8 cellular contexts compared by ENCODE assay signal in the genomic region with DNA sequence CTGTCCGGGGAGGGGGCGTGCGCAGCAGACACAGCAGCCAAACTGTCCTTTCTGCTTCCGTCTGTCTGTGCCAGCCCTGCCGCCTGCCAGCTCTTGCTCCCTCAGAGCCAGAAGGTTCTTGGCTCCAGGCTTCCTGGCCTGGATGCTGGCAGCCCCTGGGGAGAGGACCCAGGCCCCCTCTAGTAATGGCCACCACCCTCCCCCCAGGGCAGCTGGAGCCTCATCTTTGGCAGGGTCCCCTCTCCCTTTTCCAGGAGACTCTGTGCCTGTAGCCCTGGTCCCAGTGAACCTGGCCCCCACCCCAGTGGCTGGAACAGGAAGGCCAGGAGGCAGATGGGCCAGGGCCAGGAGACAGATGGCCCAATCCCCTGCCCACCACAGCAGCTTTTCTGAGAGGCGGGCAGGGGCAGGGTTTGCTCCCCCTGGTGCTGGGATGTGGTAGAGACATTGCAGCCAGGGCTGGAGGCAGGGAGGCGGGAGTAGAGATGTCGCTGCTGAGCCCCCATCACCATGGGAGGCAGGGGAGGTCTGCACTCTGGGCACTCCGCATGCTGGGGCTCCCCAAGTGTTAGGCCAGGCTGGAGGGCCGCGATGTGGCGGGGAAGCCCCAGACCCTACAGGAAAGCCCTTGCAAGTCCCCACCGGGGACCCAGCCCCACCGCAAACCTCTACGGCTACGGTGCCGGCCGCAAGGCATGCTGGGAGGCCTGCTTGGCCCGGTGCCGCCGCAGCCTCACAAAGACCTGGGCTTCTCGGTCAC. TPM values are rescaled to one million over a fixed set of nuclear protein-coding genes. Genes with fewer than 3 reads are reported as not detected.
DNase-seq lines count a peak whose midpoint lies in the region; TF ChIP-seq lines count a peak whose summit lies in the region.

No MANE protein-coding gene starts in this region.

- H3K9me3 Mint-ChIP-seq in CD14-positive monocyte (no peaks in the 10 kb centered on the region), type B pancreatic cell (no peaks in the 10 kb centered on the region)

- H3K4me3 ChIP-seq in HUES48 (ENCODE audit: low read depth, low read length) (peak overlapping the region; percentile 38; the same call in 1 of the 2 replicates), foreskin fibroblast (ENCODE audit: low read depth in 1 of 2, low read length in 2 of 2) (no peak overlapping the region), osteoblast (ENCODE audit: insufficient read depth, low read length) (peak overlapping the region; percentile 68)

- H3K36me3 Mint-ChIP-seq in CD14-positive monocyte (peaks cover 41 to 69% of the 10 kb centered on the region in 2 donors), type B pancreatic cell (no peaks in the 10 kb centered on the region)

- H4K20me1 ChIP-seq in osteoblast (ENCODE audit: insufficient read depth, low read length) = no peaks in the 10 kb centered on the region

- no peaks in the 10 kb centered on the region for H3K9me3 ChIP-seq in HUES48 (ENCODE audit: control insufficient read depth, insufficient read depth, low read length)
- H3K9me3 ChIP-seq in osteoblast (ENCODE audit: low read depth, low read length) = no peaks in the 10 kb centered on the region

- no peak overlapping the region for H3K9ac ChIP-seq in HUES48 (ENCODE audit: low read depth, low read length)

- H3K4me1 ChIP-seq in HUES48 (ENCODE audit: control insufficient read depth, insufficient read depth, low read length) (peaks cover 21% of the 10 kb centered on the region), osteoblast (ENCODE audit: insufficient read depth, low read length) (peaks cover 15% of the 10 kb centered on the region)

- H3K4me1 Mint-ChIP-seq in CD14-positive monocyte (peaks cover 13% of the 10 kb centered on the region), type B pancreatic cell (ENCODE audit: unreplicated experiment) (peaks cover 15% of the 10 kb centered on the region)

- H3K27me3 ChIP-seq in HUES48 (ENCODE audit: control insufficient read depth, insufficient read depth, low read length) = no peaks in the 10 kb centered on the region
- no peaks in the 10 kb centered on the region for H3K27me3 ChIP-seq in osteoblast (ENCODE audit: insufficient read depth, low read length)

- H3K79me2 ChIP-seq in osteoblast (ENCODE audit: insufficient read depth, low read length) = no peaks in the 10 kb centered on the region

- TF ChIP-seq CTCF in CD14-positive monocyte (IDR thresholded peaks at IDR 0.05) (peak; percentile 78), foreskin fibroblast (IDR thresholded peaks at IDR 0.05; ENCODE audit: low read depth, low read length) (peak; percentile 70), osteoblast (IDR thresholded peaks at IDR 0.05; ENCODE audit: extremely low read depth, low read depth, low read length) (peak; percentile 80), type B pancreatic cell (conservative IDR thresholded peaks at IDR 0.05) (peak; percentile 85)

- H3K36me3 ChIP-seq in HUES48 (ENCODE audit: control insufficient read depth, insufficient read depth, low read length) (peaks cover 40% of the 10 kb centered on the region), osteoblast (ENCODE audit: insufficient read depth, low read length) (no peaks in the 10 kb centered on the region)

- DNase-seq in CD14-positive monocyte (ENCODE audit: low spot score) (no peak), RPMI7951 (ENCODE audit: low read depth) (peak; percentile 25), foreskin fibroblast (peak; percentile 26 to 71), osteoblast (ENCODE audit: insufficient read length, low spot score, missing footprints) (peak; percentile 100), type B pancreatic cell (ENCODE audit: extremely low spot score, unreplicated experiment) (no peak), DMS79 treated with DMSO at 0.1 percent for 48 hours (lab: John Stamatoyannopoulos, UW) (no peak)
- DNase-seq in activated gamma-delta T cell treated with anti-CD3 and anti-CD28 coated beads, Interleukin-2, amount 50 U/mL, for 16 hours (ENCODE audit: low read depth) = peak; percentile 62

- H3K27ac ChIP-seq in HUES48 (ENCODE audit: low read depth, low read length) (peak overlapping the region; percentile 11), osteoblast (ENCODE audit: low read depth, low read length) (no peak overlapping the region)

- peak overlapping the region; percentile 91 for H3K4me2 ChIP-seq in osteoblast (ENCODE audit: insufficient read depth, low read length)

- H2AFZ ChIP-seq in osteoblast (ENCODE audit: low read length) = peak overlapping the region; percentile 87

- peak overlapping the region in 3 of 7 donors; percentile 32 to 77 (median 33) for H3K27ac Mint-ChIP-seq in CD14-positive monocyte
- H3K27ac Mint-ChIP-seq in type B pancreatic cell = peak overlapping the region; percentile 87

- intact Hi-C loops in CD14-positive monocyte (cut with micrococcal nuclease) = loop anchor here in 1 of 2 donors (5.0 kb wide), 1 partner anchor 35 kb away; no protein-coding TSS in a partner anchor

- H3K4me3 Mint-ChIP-seq in CD14-positive monocyte (peak overlapping the region in 1 of 2 donors; percentile 39), type B pancreatic cell (peak overlapping the region; percentile 49)

- H3K27me3 Mint-ChIP-seq in CD14-positive monocyte (ENCODE audit: low read depth in 3 of 3) = no peaks in the 10 kb centered on the region
- no peaks in the 10 kb centered on the region for H3K27me3 Mint-ChIP-seq in type B pancreatic cell

RNA-seq across cellular contexts. Expression of gene UNC13D, which starts 16.7 kb away (rescaled TPM):
- polyA plus RNA-seq in CD14-positive monocyte = 10 to 100 TPM; 28.4 to 53.3 TPM
- total RNA-seq in RPMI7951 (2014; rRNA removed; shearing (Covaris generic)) = 0.78 TPM in 1 of 2 replicates, not detected in the other
- total RNA-seq in osteoblast = 1.1 and 2.1 TPM in 2 replicates
- total RNA-seq in type B pancreatic cell (ENCODE audit: low replicate concordance) = 7.1 and 7.4 TPM in 2 replicates

RNA-seq across cellular contexts. Expression of gene WBP2, which starts 27.7 kb away (rescaled TPM):
- 10 to 100 TPM; 62.4 to 93.3 TPM for polyA plus RNA-seq in CD14-positive monocyte
- 21.9 and 24.9 TPM in 2 replicates for total RNA-seq in RPMI7951 (2014; rRNA removed; shearing (Covaris generic))
- total RNA-seq in osteoblast = 31.1 and 38.3 TPM in 2 replicates
- 43.0 and 49.9 TPM in 2 replicates for total RNA-seq in type B pancreatic cell (ENCODE audit: low replicate concordance)

RNA-seq across cellular contexts. Expression of gene UNK, which starts 42.9 kb away (rescaled TPM):
- 1 to 10 TPM; 6.3 to 7.8 TPM for polyA plus RNA-seq in CD14-positive monocyte
- 15.6 and 16.0 TPM in 2 replicates for total RNA-seq in RPMI7951 (2014; rRNA removed; shearing (Covaris generic))
- total RNA-seq in osteoblast (18.5 and 23.6 TPM in 2 replicates), type B pancreatic cell (ENCODE audit: low replicate concordance) (41.9 and 49.7 TPM in 2 replicates)

RNA-seq across cellular contexts. Expression of gene TRIM47, which starts 50.9 kb away (rescaled TPM):
- not detected for polyA plus RNA-seq in CD14-positive monocyte
- 13.6 and 15.9 TPM in 2 replicates for total RNA-seq in RPMI7951 (2014; rRNA removed; shearing (Covaris generic))
- total RNA-seq in osteoblast (21.7 and 22.4 TPM in 2 replicates), type B pancreatic cell (ENCODE audit: low replicate concordance) (1.9 and 3.1 TPM in 2 replicates)

Comparison
In these comparisons a context has a peak if more than half of its experiments do, and no peak if none do; other contexts are left out.
1. DNase-seq: peak in RPMI7951 (single experiment), activated gamma-delta T cell treated with anti-CD3 and anti-CD28 coated beads, Interleukin-2, amount 50 U/mL, for 16 hours (single experiment), foreskin fibroblast (2 of 2) and osteoblast (single experiment); none in CD14-positive monocyte (single experiment), type B pancreatic cell (single experiment) and DMS79 treated with DMSO at 0.1 percent for 48 hours (single experiment).
2. H3K4me3 ChIP-seq: peak in HUES48 (single experiment) and osteoblast (single experiment); none in foreskin fibroblast (0 of 2).
3. Peak in every context shown above with its lines, with median percentiles within 50 percentile points of each other: CTCF ChIP-seq.